1 cellular context compared by ENCODE assay signal in genomic region chr4:118835896-118836762, GRCh38.
TF ChIP-seq lines count a peak whose summit lies in the region.

TSS of gene SEC24D (minus strand) at chr4:118836126. CDS start at chr4:118833696, 2,430 bp downstream.

TF ChIP-seq in HepG2, 621 proteins besides CTCF, POLR2A, EP300 and RAD21 (continued from another document and continues in another):
- TF ChIP-seq ZNF800 (CRISPR knock-in tag; IDR thresholded peaks at IDR 0.05) (no peak; the same call in 1 of the 2 replicates), AKNA (CRISPR knock-in tag; IDR thresholded peaks at IDR 0.05; ENCODE audit: borderline replicate concordance) (no peak), E2F2 (CRISPR knock-in tag; IDR thresholded peaks at IDR 0.05; ENCODE audit: borderline replicate concordance) (no peak), ZNF142 (CRISPR knock-in tag; IDR thresholded peaks at IDR 0.05) (0 out of 2 replicates have a peak, but pooled peaks have one; percentile 9), ZFP36 (IDR thresholded peaks at IDR 0.05; ENCODE audit: borderline replicate concordance, low read depth, low read length, partially characterized antibody) (no peak), MYC (CRISPR knock-in tag; IDR thresholded peaks at IDR 0.05; ENCODE audit: borderline replicate concordance) (peak; percentile 57; the same call in 1 of the 2 replicates), ZMYM2 (CRISPR knock-in tag; IDR thresholded peaks at IDR 0.05) (no peak), ZNF414 (CRISPR knock-in tag; IDR thresholded peaks at IDR 0.05) (no peak; the same call in 1 of the 2 replicates), FOXP4 (CRISPR knock-in tag; IDR thresholded peaks at IDR 0.05) (peak; percentile 11; the same call in 1 of the 2 replicates), ZMAT5 (CRISPR knock-in tag; IDR thresholded peaks at IDR 0.05; ENCODE audit: borderline replicate concordance, low read depth) (no peak), ISX (CRISPR knock-in tag; conservative IDR thresholded peaks at IDR 0.05) (no peak), KLF15 (CRISPR knock-in tag; IDR thresholded peaks at IDR 0.05; ENCODE audit: borderline replicate concordance) (no peak), PRDM15 (CRISPR knock-in tag; IDR thresholded peaks at IDR 0.05) (no peak), MZF1 (CRISPR knock-in tag; IDR thresholded peaks at IDR 0.05; ENCODE audit: borderline replicate concordance) (no peak), NBN (conservative IDR thresholded peaks at IDR 0.05) (no peak), HIVEP1 (CRISPR knock-in tag; IDR thresholded peaks at IDR 0.05) (no peak), LBX2 (CRISPR knock-in tag; IDR thresholded peaks at IDR 0.05; ENCODE audit: borderline replicate concordance) (no peak), ZNF710 (CRISPR knock-in tag; IDR thresholded peaks at IDR 0.05; ENCODE audit: borderline replicate concordance) (peak; percentile 96; the same call in 1 of the 2 replicates), ZNF660 (CRISPR knock-in tag; IDR thresholded peaks at IDR 0.05; ENCODE audit: borderline replicate concordance, low read depth) (no peak), NR2F6 (IDR thresholded peaks at IDR 0.05) (no peak), NR2F6 (CRISPR knock-in tag; IDR thresholded peaks at IDR 0.05) (no peak), ZNF160 (CRISPR knock-in tag; IDR thresholded peaks at IDR 0.05) (no peak), TEAD3 (CRISPR knock-in tag; optimal IDR thresholded peaks at IDR 0.05; ENCODE audit: borderline replicate concordance) (no peak), ZNF570 (CRISPR knock-in tag; IDR thresholded peaks at IDR 0.05; ENCODE audit: borderline replicate concordance) (no peak), NFYB (CRISPR knock-in tag; IDR thresholded peaks at IDR 0.05) (no peak), ZNF484 (CRISPR knock-in tag; IDR thresholded peaks at IDR 0.05; ENCODE audit: borderline replicate concordance, low read depth) (no peak), POGZ (CRISPR knock-in tag; IDR thresholded peaks at IDR 0.05) (no peak; the same call in 1 of the 2 replicates)
